Comparison of ENCODE assay signal across 1 cellular context in genomic region chr3:53114011-53114400, GRCh38.
TF ChIP-seq lines count a peak whose summit lies in the region.

No MANE protein-coding gene starts in this region.

TF ChIP-seq in WTC11, 78 proteins besides CTCF, POLR2A, EP300 and RAD21 (continued from another document):
- TF ChIP-seq MYBL2 (CRISPR knock-in tag; IDR thresholded peaks at IDR 0.05) (no peak), E2F4 (CRISPR knock-in tag; IDR thresholded peaks at IDR 0.05; ENCODE audit: borderline replicate concordance, low read depth) (no peak), USF1 (CRISPR knock-in tag; IDR thresholded peaks at IDR 0.05) (no peak), ATF6 (CRISPR knock-in tag; IDR thresholded peaks at IDR 0.05) (no peak), ZNF121 (CRISPR knock-in tag; IDR thresholded peaks at IDR 0.05) (no peak), FOXP1 (CRISPR knock-in tag; IDR thresholded peaks at IDR 0.05; ENCODE audit: borderline replicate concordance) (no peak), SMAD4 (CRISPR knock-in tag; IDR thresholded peaks at IDR 0.05) (no peak), MXD4 (CRISPR knock-in tag; IDR thresholded peaks at IDR 0.05; ENCODE audit: borderline replicate concordance) (no peak)
- TF ChIP-seq, protein P1, sequence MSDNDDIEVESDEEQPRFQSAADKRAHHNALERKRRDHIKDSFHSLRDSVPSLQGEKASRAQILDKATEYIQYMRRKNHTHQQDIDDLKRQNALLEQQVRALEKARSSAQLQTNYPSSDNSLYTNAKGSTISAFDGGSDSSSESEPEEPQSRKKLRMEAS (CRISPR knock-in tag; IDR thresholded peaks at IDR 0.05) = no peak
